ENCODE assay signal across 30 cellular contexts in genomic region chr1:60981357-60981756, GRCh38.
"Had no signal": no experiment of that assay in that cellular context is flagged by ENCODE, and none has a peak within 500 bp of the region (broad histone marks: within the 10 kb centered on the region; RNA-seq: fewer than 3 reads in every experiment).

No MANE protein-coding gene starts in this region.

- H3K4me2 ChIP-seq: neural progenitor cell, smooth muscle cell had no signal

- DNase-seq: natural killer cell; occipital lobe; ovary; posterior cingulate gyrus; psoas muscle; right cardiac atrium; spleen; stimulated activated CD4-positive, alpha-beta T cell treated with anti-CD3 and anti-CD28 coated beads, Interleukin-12 subunit alpha, Interleukin-12 subunit beta, amount 100 ng/mL, for 4 hours; stimulated activated CD4-positive, alpha-beta T cell treated with anti-CD3 and anti-CD28 coated beads, Interleukin-1b, Interleukin-23, amount 100 ng/mL, for 48 hours; stimulated activated CD4-positive, alpha-beta T cell treated with anti-CD3 and anti-CD28 coated beads, Interleukin-4, amount 100 ng/mL, for 1 hour; stimulated activated CD4-positive, alpha-beta T cell treated with anti-CD3 and anti-CD28 coated beads, Interleukin-4, amount 100 ng/mL, for 4 hours; stimulated activated CD8-positive, alpha-beta memory T cell treated with anti-CD3 and anti-CD28 coated beads, Interleukin-4, amount 100 ng/mL, for 48 hours; stimulated activated naive CD4-positive, alpha-beta T cell; stimulated activated naive CD8-positive, alpha-beta T cell treated with anti-CD3 and anti-CD28 coated beads, Interleukin-15, amount 100 ng/mL, for 72 hours; stimulated activated naive CD8-positive, alpha-beta T cell treated with anti-CD3 and anti-CD28 coated beads, Interleukin-15, Interleukin-2, amounts not matched to agents 100 U/mL and 50 U/mL, for 24 hours; substantia nigra; testis; thyroid gland; trophoblast cell; upper lobe of left lung had no signal

- H3K79me2 ChIP-seq: parathyroid adenoma had no signal

- FAIRE-seq: urothelium cell line had no signal

- H3K4me1 ChIP-seq: neural progenitor cell, psoas muscle, spleen, upper lobe of left lung, vagina had no signal

- ATAC-seq: natural killer cell; psoas muscle; right cardiac atrium; sciatic nerve; stimulated activated memory B cell treated with anti-CD40 and anti-IgM and Interleukin-4, amounts not matched to agents 10 μg/mL and 1 μg/mL and 100 μg/mL, for 72 hours; stimulated activated naive CD8-positive, alpha-beta T cell treated with anti-CD3 and anti-CD28 coated beads, Interleukin-15, amount 100 ng/mL, for 72 hours; stimulated activated naive CD8-positive, alpha-beta T cell treated with anti-CD3 and anti-CD28 coated beads, Interleukin-15, Interleukin-2, amounts not matched to agents 100 U/mL and 50 U/mL, for 24 hours had no signal

- H3K36me3 ChIP-seq: neural progenitor cell, ovary, spleen, suprapubic skin, thyroid gland, tibial nerve, upper lobe of left lung, vagina had no signal

- H3K4me3 ChIP-seq: neural progenitor cell, ovary, psoas muscle, skin epidermis, smooth muscle cell, spleen, suprapubic skin, testis, thyroid gland, tibial nerve, upper lobe of left lung, vagina had no signal

- H3K27me3 ChIP-seq: neural progenitor cell, ovary, spleen, suprapubic skin, testis, thyroid gland, tibial nerve, upper lobe of left lung, vagina had no signal

- H3K9me3 ChIP-seq: ovary, psoas muscle, spleen, suprapubic skin, testis, thyroid gland, tibial nerve, upper lobe of left lung, vagina had no signal

- H3K9ac ChIP-seq: neural progenitor cell, parathyroid adenoma had no signal

- H2AFZ ChIP-seq: neural progenitor cell, parathyroid adenoma had no signal

- H3K27ac ChIP-seq: neural progenitor cell, ovary, parathyroid adenoma, psoas muscle, skin epidermis, spleen, suprapubic skin, testis, thyroid gland, tibial nerve, upper lobe of left lung, vagina had no signal
